18 cellular contexts compared by ENCODE assay signal in the genomic region with DNA sequence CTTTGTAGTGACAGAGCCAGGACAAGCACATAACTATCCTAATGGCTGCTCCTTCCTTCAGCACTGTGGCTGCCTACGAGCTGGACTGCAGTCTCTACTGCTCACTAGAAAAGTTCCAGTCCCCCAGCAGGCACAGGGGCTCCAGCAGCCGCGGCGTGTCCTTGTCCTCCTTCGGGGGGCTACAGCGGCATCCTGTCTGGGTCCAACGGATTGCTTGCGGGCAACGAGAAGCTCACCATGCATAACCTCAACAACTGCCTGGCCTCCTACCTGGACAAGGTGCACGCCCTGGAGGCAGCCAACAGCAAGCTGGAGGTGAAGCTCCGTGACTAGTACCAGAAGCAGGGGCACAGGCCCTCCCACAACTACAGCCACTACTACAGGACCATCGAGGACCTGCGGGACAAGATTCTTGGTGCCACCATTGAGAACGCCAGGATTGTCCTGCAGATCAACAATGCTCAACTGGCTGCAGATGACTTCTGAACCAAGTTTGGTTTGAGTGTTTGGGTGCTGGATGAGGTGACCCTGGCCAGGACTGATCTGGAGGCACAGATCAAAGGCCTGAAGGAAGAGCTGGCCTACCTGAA.
DNase-seq lines count a peak whose midpoint lies in the region; ATAC-seq and TF ChIP-seq lines count a peak whose summit lies in the region.
"Had no signal": no experiment of that assay in that cellular context is flagged by ENCODE, and none has a peak within 500 bp of the region (broad histone marks: within the 10 kb centered on the region; RNA-seq: fewer than 3 reads in every experiment).

No MANE protein-coding gene starts in this region.

- H3K27me3 ChIP-seq in breast epithelium (no peaks in the 10 kb centered on the region), mammary epithelial cell (ENCODE audit: insufficient read depth, low read length) (no peaks in the 10 kb centered on the region), mesenchymal stem cell (ENCODE audit: control insufficient read depth in 1 of 2, insufficient read depth in 1 of 2, low read length in 2 of 2) (peaks cover 0 to 11% of the 10 kb centered on the region in 2 experiments), skeletal muscle tissue (ENCODE audit: control insufficient read depth in 3 of 3, insufficient read depth in 3 of 3, low read length in 3 of 3) (peaks cover 0 to 2% (median 0%) of the 10 kb centered on the region in 3 donors), right lobe of liver (no peaks in the 10 kb centered on the region)
- H3K27me3 ChIP-seq: Peyer's patch had no signal

- no peak for TF ChIP-seq POLR2A in breast epithelium (IDR thresholded peaks at IDR 0.05)
- no peak for TF ChIP-seq POLR2A in right lobe of liver (IDR thresholded peaks at IDR 0.05)

- H2BK15ac ChIP-seq in mesenchymal stem cell (ENCODE audit: low read depth, poor library complexity, severe bottlenecking), result peak overlapping the region; percentile 75

- H3K79me2 ChIP-seq in mammary epithelial cell (ENCODE audit: insufficient read depth, low read length), result no peaks in the 10 kb centered on the region

- H2BK12ac ChIP-seq in mesenchymal stem cell (ENCODE audit: low read length in 2 of 2), result peak overlapping the region in 1 of 2 experiments; percentile 0

- H2AK5ac ChIP-seq in mesenchymal stem cell (ENCODE audit: low read length, severe bottlenecking), result no peak overlapping the region

- no peak overlapping the region for H2BK5ac ChIP-seq in mesenchymal stem cell (ENCODE audit: low read depth, low read length, poor library complexity, severe bottlenecking)

- H3K9me3 Mint-ChIP-seq in natural killer cell, result no peaks in the 10 kb centered on the region

- no peak overlapping the region for H2BK120ac ChIP-seq in mesenchymal stem cell (ENCODE audit: low read depth, low read length)

- CTCF ChIA-PET in mammary epithelial cell (lab: Charles Lee; ENCODE audit: low non-redundant PET), result no interaction called here

- peaks cover 0 to 6% of the 10 kb centered on the region in 2 donors for H3K9me3 ChIP-seq in breast epithelium
- no peaks in the 10 kb centered on the region for H3K9me3 ChIP-seq in mammary epithelial cell (replicated peaks; ENCODE audit: insufficient read depth, low read length)
- no peaks in the 10 kb centered on the region for H3K9me3 ChIP-seq in mesenchymal stem cell (ENCODE audit: control insufficient read depth, low read length)
- H3K9me3 ChIP-seq in skeletal muscle tissue (ENCODE audit: control insufficient read depth in 3 of 3, low read length in 3 of 3), result no peaks in the 10 kb centered on the region
- no peaks in the 10 kb centered on the region for H3K9me3 ChIP-seq in right lobe of liver
- H3K9me3 ChIP-seq: Peyer's patch had no signal

- peak overlapping the region; percentile 75 for H4K91ac ChIP-seq in mesenchymal stem cell (ENCODE audit: low read length)

- H4K20me1 ChIP-seq in mammary epithelial cell (ENCODE audit: insufficient read depth, low read length), result no peaks in the 10 kb centered on the region

- no TSS peak for BruUV-seq in mammary epithelial cell (replicated peaks; lab: Mats Ljungman, UMichigan)

- H3K4ac ChIP-seq in mesenchymal stem cell (ENCODE audit: low read depth in 1 of 2, low read length in 2 of 2), result no peak overlapping the region

- H3K36me3 Mint-ChIP-seq in natural killer cell, result no peaks in the 10 kb centered on the region
- H3K36me3 Mint-ChIP-seq: CD4-positive, CD25-positive, alpha-beta regulatory T cell had no signal

- H3K4me2 ChIP-seq in mammary epithelial cell (ENCODE audit: insufficient read depth, low read depth, low read length) (no peak overlapping the region), mesenchymal stem cell (ENCODE audit: low read length, poor library complexity, severe bottlenecking) (no peak overlapping the region)

- no peak overlapping the region for H4K8ac ChIP-seq in mesenchymal stem cell (ENCODE audit: low read length)

- H3K23ac ChIP-seq in mesenchymal stem cell (ENCODE audit: low read length in 2 of 2), result no peak overlapping the region

- no peak overlapping the region for H3K14ac ChIP-seq in mesenchymal stem cell (ENCODE audit: low read length in 2 of 2)

- no peak overlapping the region for H3K4me3 ChIP-seq in breast epithelium
- H3K4me3 ChIP-seq in mammary epithelial cell (replicated peaks in 1 of 3; ENCODE audit: insufficient read depth in 1 of 3, low read depth in 2 of 3, low read length in 3 of 3), result no peak overlapping the region
- no peak overlapping the region for H3K4me3 ChIP-seq in mesenchymal stem cell (ENCODE audit: insufficient read depth in 1 of 2, low read depth in 1 of 2, low read length in 2 of 2)
- H3K4me3 ChIP-seq in skeletal muscle tissue (ENCODE audit: low read length in 3 of 3), result no peak overlapping the region
- H3K4me3 ChIP-seq in right lobe of liver, result no peak overlapping the region
- H3K4me3 ChIP-seq: GM23338, K562, Peyer's patch had no signal

- no peak overlapping the region for H2AFZ ChIP-seq in mammary epithelial cell (ENCODE audit: low read depth, low read length)
- H2AFZ ChIP-seq in mesenchymal stem cell (ENCODE audit: low read depth, low read length), result no peak overlapping the region

- H3K4me3 Mint-ChIP-seq in natural killer cell, result no peak overlapping the region
- H3K4me3 Mint-ChIP-seq: CD4-positive, CD25-positive, alpha-beta regulatory T cell; GM23338 had no signal

- DNase-seq in breast epithelium (ENCODE audit: low spot score in 2 of 2), result no peak
- no peak for DNase-seq in mammary epithelial cell
- no peak for DNase-seq in mesenchymal stem cell
- no peak for DNase-seq in right lobe of liver
- no peak for DNase-seq in natural killer cell
- DNase-seq in C1 segment of cervical spinal cord (lab: John Stamatoyannopoulos, UW), result no peak
- no peak for DNase-seq in ureter (ENCODE audit: low spot score)
- DNase-seq: CD4-positive, CD25-positive, alpha-beta regulatory T cell; COR-L47; DMS 273 treated with DMSO at 0.1 percent for 48 hours; GDM1; NCI-H1105; NCI-H2081; Peyer's patch had no signal

- dilution Hi-C loops in mammary epithelial cell (cut with HindIII; ENCODE audit: low sequenced_read_pairs), result no loop called here

- 86% methylated on average over 14 of the region's 14 CpGs for WGBS in mammary epithelial cell (ENCODE audit: low coverage, missing lambda C conversion rate)
- 94% methylated on average over 14 of the region's 14 CpGs for WGBS in mesenchymal stem cell
- no CpG with 5 or more reads among the region's 14 CpGs for WGBS in right lobe of liver (ENCODE audit: insufficient coverage, low coverage, low lambda C conversion rate, missing lambda C conversion rate)

- H3K27ac Mint-ChIP-seq in natural killer cell, result no peak overlapping the region
- H3K27ac Mint-ChIP-seq: CD4-positive, CD25-positive, alpha-beta regulatory T cell had no signal

- H3K79me1 ChIP-seq in mesenchymal stem cell (replicated peaks; ENCODE audit: low read length, poor library complexity, severe bottlenecking), result no peaks in the 10 kb centered on the region

- H3K27ac ChIP-seq in breast epithelium (peak overlapping the region; percentile 35 to 75), mammary epithelial cell (ENCODE audit: insufficient read depth, low read depth, low read length) (no peak overlapping the region), mesenchymal stem cell (ENCODE audit: low read length, poor library complexity, severe bottlenecking) (no peak overlapping the region), skeletal muscle tissue (ENCODE audit: low read depth, low read length) (peak overlapping the region; percentile 26), right lobe of liver (no peak overlapping the region)
- H3K27ac ChIP-seq: 22Rv1 had no signal

- intact Hi-C loops in breast epithelium (cut with DNase I; ENCODE audit: low total_unique reads), result no loop called here
- intact Hi-C loops in mammary epithelial cell (cut with micrococcal nuclease), result no loop called here
- intact Hi-C loops in right lobe of liver (cut with DNase I), result no loop called here
- intact Hi-C loops in natural killer cell (cut with micrococcal nuclease), result no loop called here

- H3K4me1 ChIP-seq in breast epithelium (no peaks in the 10 kb centered on the region), mammary epithelial cell (ENCODE audit: insufficient read depth, low read length) (no peaks in the 10 kb centered on the region), mesenchymal stem cell (ENCODE audit: control insufficient read depth, insufficient read depth, low read depth, low read length) (peaks cover 14% of the 10 kb centered on the region), skeletal muscle tissue (ENCODE audit: control insufficient read depth in 3 of 3, insufficient read depth in 3 of 3, low read length in 3 of 3) (peaks cover 6 to 12% (median 7%) of the 10 kb centered on the region in 3 donors), right lobe of liver (peaks cover 0 to 25% (median 7%) of the 10 kb centered on the region in 4 donors)

- in situ Hi-C loops in mammary epithelial cell (cut with MboI; ENCODE audit: low sequenced_read_pairs in 2 of 2), result no loop called here

- H3K36me3 ChIP-seq in breast epithelium (no peaks in the 10 kb centered on the region), mammary epithelial cell (ENCODE audit: insufficient read depth, low read length) (no peaks in the 10 kb centered on the region), mesenchymal stem cell (ENCODE audit: control insufficient read depth in 1 of 2, insufficient read depth in 2 of 2, low read depth in 1 of 2, low read length in 2 of 2) (no peaks in the 10 kb centered on the region), skeletal muscle tissue (ENCODE audit: control insufficient read depth in 3 of 3, insufficient read depth in 3 of 3, low read length in 3 of 3) (no peaks in the 10 kb centered on the region), right lobe of liver (no peaks in the 10 kb centered on the region)
- H3K36me3 ChIP-seq: Peyer's patch had no signal

- H3K27me3 Mint-ChIP-seq in natural killer cell (ENCODE audit: low read depth in 2 of 2), result peaks cover 0 to 2% of the 10 kb centered on the region in 2 donors

- no peak for ATAC-seq in right lobe of liver
- no peak for ATAC-seq in natural killer cell

- no peak overlapping the region for H3K9ac ChIP-seq in mammary epithelial cell (ENCODE audit: insufficient read depth, low read length)
- H3K9ac ChIP-seq in mesenchymal stem cell (ENCODE audit: low read length), result no peak overlapping the region
- H3K9ac ChIP-seq in skeletal muscle tissue (ENCODE audit: low read depth in 1 of 3, low read length in 3 of 3), result no peak overlapping the region

- peaks cover 4 to 10% of the 10 kb centered on the region in 2 donors for H3K4me1 Mint-ChIP-seq in natural killer cell

- peak overlapping the region in 1 of 2 experiments; percentile 1 for H3K18ac ChIP-seq in mesenchymal stem cell (ENCODE audit: low read depth in 1 of 2, low read length in 2 of 2)

- TF ChIP-seq CTCF in breast epithelium (IDR thresholded peaks at IDR 0.05), result no peak
- TF ChIP-seq CTCF in mammary epithelial cell (conservative IDR thresholded peaks at IDR 0.05 in 1 of 2, IDR thresholded peaks at IDR 0.05 in 1 of 2; ENCODE audit: extremely low read depth in 1 of 2, insufficient read depth in 1 of 2, low read depth in 1 of 2, low read length in 2 of 2), result no peak
- no peak for TF ChIP-seq CTCF in right lobe of liver (IDR thresholded peaks at IDR 0.05)
- TF ChIP-seq CTCF in natural killer cell (IDR thresholded peaks at IDR 0.05), result no peak

Comparison
In these comparisons a context has a peak if more than half of its experiments do, and no peak if none do; other contexts are left out.
1. H3K27ac ChIP-seq: peak in breast epithelium (2 of 2) and skeletal muscle tissue (single experiment); none in mammary epithelial cell (single experiment), mesenchymal stem cell (single experiment) and right lobe of liver (0 of 3).